In the genomic region with DNA sequence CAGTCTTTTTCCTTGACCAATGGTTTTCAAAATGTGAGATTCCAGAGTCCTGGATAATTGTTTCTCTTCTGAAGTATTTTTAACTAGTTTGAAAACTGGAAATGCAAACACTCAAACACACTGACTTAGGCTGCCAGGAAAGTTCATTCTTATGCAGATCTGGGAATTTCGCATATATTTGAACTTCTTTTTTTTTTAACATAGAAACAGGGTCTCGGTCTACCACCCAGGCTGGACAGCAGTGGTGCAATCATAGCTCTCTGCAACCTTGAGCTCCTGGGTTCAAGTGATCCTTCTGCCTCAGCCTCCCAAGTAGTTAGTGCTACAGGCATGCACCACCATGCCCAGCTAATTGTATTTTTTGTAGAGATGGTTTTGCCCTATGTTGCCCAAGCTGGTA, we compare ENCODE assay signal across 14 cellular contexts.
DNase-seq lines count a peak whose midpoint lies in the region; ATAC-seq and TF ChIP-seq lines count a peak whose summit lies in the region.
"Had no signal": no experiment of that assay in that cellular context is flagged by ENCODE, and none has a peak within 500 bp of the region (broad histone marks: within the 10 kb centered on the region; RNA-seq: fewer than 3 reads in every experiment).

No MANE protein-coding gene starts in this region.

- H3K36me3 Mint-ChIP-seq in WTC11 = peaks cover 10% of the 10 kb centered on the region
- peaks cover 20% of the 10 kb centered on the region for H3K36me3 Mint-ChIP-seq in activated CD4-positive, alpha-beta memory T cell treated with anti-CD3 and anti-CD28 coated beads for 36 hours

- H3K36me3 ChIP-seq in HAP-1 (replicated peaks) (no peaks in the 10 kb centered on the region), left lung (peaks cover 0 to 4% of the 10 kb centered on the region in 2 donors), testis (ENCODE audit: low read depth, missing control alignments) (no peaks in the 10 kb centered on the region)

- H3K27me3 ChIP-seq in HAP-1 (ENCODE audit: low read depth) = no peaks in the 10 kb centered on the region
- no peaks in the 10 kb centered on the region for H3K27me3 ChIP-seq in left lung
- no peaks in the 10 kb centered on the region for H3K27me3 ChIP-seq in testis

- peak; percentile 31 to 82 for DNase-seq in HAP-1 (ENCODE audit: low spot score in 2 of 2)
- DNase-seq in WTC11 (ENCODE audit: low spot score) = no peak
- DNase-seq in left lung = no peak
- DNase-seq in NCI-H774 (lab: John Stamatoyannopoulos, UW) = no peak
- DNase-seq in activated CD4-positive, alpha-beta memory T cell treated with anti-CD3 and anti-CD28 coated beads for 36 hours = no peak
- DNase-seq in testis = no peak
- DNase-seq: C1 segment of cervical spinal cord; Calu3; CD4-positive, alpha-beta memory T cell; COR-L47; DMS53; DMS79 treated with DMSO at 0.1 percent for 48 hours; GF-D8; HCEC 1CT had no signal

- no peak overlapping the region for H3K4me3 ChIP-seq in HAP-1
- H3K4me3 ChIP-seq in left lung = no peak overlapping the region
- no peak overlapping the region for H3K4me3 ChIP-seq in testis

- TF ChIP-seq CTCF in WTC11 (IDR thresholded peaks at IDR 0.05) (no peak), left lung (IDR thresholded peaks at IDR 0.05) (no peak), testis (IDR thresholded peaks at IDR 0.05) (no peak)

- 0 out of 2 replicates have a peak overlapping the region, but pooled peaks have one; percentile 16 for H3K4me3 Mint-ChIP-seq in WTC11
- H3K4me3 Mint-ChIP-seq in activated CD4-positive, alpha-beta memory T cell treated with anti-CD3 and anti-CD28 coated beads for 36 hours = no peak overlapping the region
- H3K4me3 Mint-ChIP-seq: CD4-positive, alpha-beta memory T cell had no signal

- 89 to 93% methylated on average over 2 of the region's 2 CpGs for whole genome bisulfite sequencing in testis, 2 donors

- POLR2A ChIA-PET in WTC11 (lab: Charles Lee) = no interaction called here
- POLR2A ChIA-PET in activated CD4-positive, alpha-beta memory T cell treated with anti-CD3 and anti-CD28 coated beads for 36 hours (lab: Charles Lee) = no interaction called here

- ATAC-seq in WTC11 (peak; percentile 57), left lung (peak; percentile 36)

- H3K27me3 Mint-ChIP-seq in WTC11 (ENCODE audit: low read depth) = no peaks in the 10 kb centered on the region
- no peaks in the 10 kb centered on the region for H3K27me3 Mint-ChIP-seq in activated CD4-positive, alpha-beta memory T cell treated with anti-CD3 and anti-CD28 coated beads for 36 hours
- H3K27me3 Mint-ChIP-seq: CD4-positive, alpha-beta memory T cell had no signal

- intact Hi-C loops in left lung (cut with DNase I) = no loop called here
- intact Hi-C loops in activated CD4-positive, alpha-beta memory T cell treated with anti-CD3 and anti-CD28 coated beads for 36 hours (cut with micrococcal nuclease) = no loop called here
- intact Hi-C loops in testis (cut with DNase I; ENCODE audit: low total_unique reads) = no loop called here

- in situ Hi-C loops in HAP-1 (cut with MboI; ENCODE audit: low sequenced_read_pairs) = no loop called here

- CTCF ChIA-PET in WTC11 (lab: Charles Lee) = interaction anchor here (1.1 kb wide), 1 partner anchor 52 kb away, joined by 4 read pairs; no protein-coding TSS in a partner anchor
- CTCF ChIA-PET in activated CD4-positive, alpha-beta memory T cell treated with anti-CD3 and anti-CD28 coated beads for 36 hours (lab: Charles Lee) = no interaction called here

- H3K27ac ChIP-seq in left lung (no peak overlapping the region), testis (no peak overlapping the region)

- no peak for TF ChIP-seq POLR2A in testis (IDR thresholded peaks at IDR 0.05)

- H3K9me3 Mint-ChIP-seq in WTC11 = peaks cover 8% of the 10 kb centered on the region; the same call in 1 of the 2 replicates
- H3K9me3 Mint-ChIP-seq in activated CD4-positive, alpha-beta memory T cell treated with anti-CD3 and anti-CD28 coated beads for 36 hours = no peaks in the 10 kb centered on the region

- H3K4me1 Mint-ChIP-seq in WTC11 = peaks cover 36% of the 10 kb centered on the region
- no peaks in the 10 kb centered on the region for H3K4me1 Mint-ChIP-seq in activated CD4-positive, alpha-beta memory T cell treated with anti-CD3 and anti-CD28 coated beads for 36 hours (ENCODE audit: low read depth)

- peak overlapping the region; percentile 96 for H3K27ac Mint-ChIP-seq in WTC11
- H3K27ac Mint-ChIP-seq in activated CD4-positive, alpha-beta memory T cell treated with anti-CD3 and anti-CD28 coated beads for 36 hours = no peak overlapping the region
- H3K27ac Mint-ChIP-seq: CD4-positive, alpha-beta memory T cell had no signal

- H3K9me3 ChIP-seq in HAP-1 (no peaks in the 10 kb centered on the region), left lung (peaks cover 0 to 6% of the 10 kb centered on the region in 2 donors), testis (no peaks in the 10 kb centered on the region)

- H3K4me1 ChIP-seq in HAP-1 = peaks cover 27% of the 10 kb centered on the region
- H3K4me1 ChIP-seq in left lung = no peaks in the 10 kb centered on the region
- no peaks in the 10 kb centered on the region for H3K4me1 ChIP-seq in testis

TF ChIP-seq in WTC11, 78 proteins besides CTCF, POLR2A, EP300 and RAD21:
- no peak for TF ChIP-seq CREB1 (CRISPR knock-in tag; IDR thresholded peaks at IDR 0.05)
- TF ChIP-seq, protein P1, sequence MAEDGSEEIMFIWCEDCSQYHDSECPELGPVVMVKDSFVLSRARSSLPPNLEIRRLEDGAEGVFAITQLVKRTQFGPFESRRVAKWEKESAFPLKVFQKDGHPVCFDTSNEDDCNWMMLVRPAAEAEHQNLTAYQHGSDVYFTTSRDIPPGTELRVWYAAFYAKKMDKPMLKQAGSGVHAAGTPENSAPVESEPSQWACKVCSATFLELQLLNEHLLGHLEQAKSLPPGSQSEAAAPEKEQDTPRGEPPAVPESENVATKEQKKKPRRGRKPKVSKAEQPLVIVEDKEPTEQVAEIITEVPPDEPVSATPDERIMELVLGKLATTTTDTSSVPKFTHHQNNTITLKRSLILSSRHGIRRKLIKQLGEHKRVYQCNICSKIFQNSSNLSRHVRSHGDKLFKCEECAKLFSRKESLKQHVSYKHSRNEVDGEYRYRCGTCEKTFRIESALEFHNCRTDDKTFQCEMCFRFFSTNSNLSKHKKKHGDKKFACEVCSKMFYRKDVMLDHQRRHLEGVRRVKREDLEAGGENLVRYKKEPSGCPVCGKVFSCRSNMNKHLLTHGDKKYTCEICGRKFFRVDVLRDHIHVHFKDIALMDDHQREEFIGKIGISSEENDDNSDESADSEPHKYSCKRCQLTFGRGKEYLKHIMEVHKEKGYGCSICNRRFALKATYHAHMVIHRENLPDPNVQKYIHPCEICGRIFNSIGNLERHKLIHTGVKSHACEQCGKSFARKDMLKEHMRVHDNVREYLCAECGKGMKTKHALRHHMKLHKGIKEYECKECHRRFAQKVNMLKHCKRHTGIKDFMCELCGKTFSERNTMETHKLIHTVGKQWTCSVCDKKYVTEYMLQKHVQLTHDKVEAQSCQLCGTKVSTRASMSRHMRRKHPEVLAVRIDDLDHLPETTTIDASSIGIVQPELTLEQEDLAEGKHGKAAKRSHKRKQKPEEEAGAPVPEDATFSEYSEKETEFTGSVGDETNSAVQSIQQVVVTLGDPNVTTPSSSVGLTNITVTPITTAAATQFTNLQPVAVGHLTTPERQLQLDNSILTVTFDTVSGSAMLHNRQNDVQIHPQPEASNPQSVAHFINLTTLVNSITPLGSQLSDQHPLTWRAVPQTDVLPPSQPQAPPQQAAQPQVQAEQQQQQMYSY (CRISPR knock-in tag; IDR thresholded peaks at IDR 0.05) = no peak
- TF ChIP-seq GTF2I (CRISPR knock-in tag; conservative IDR thresholded peaks at IDR 0.05) = no peak
- no peak for TF ChIP-seq TEAD1 (CRISPR knock-in tag; IDR thresholded peaks at IDR 0.05)
- TF ChIP-seq, protein P2, sequence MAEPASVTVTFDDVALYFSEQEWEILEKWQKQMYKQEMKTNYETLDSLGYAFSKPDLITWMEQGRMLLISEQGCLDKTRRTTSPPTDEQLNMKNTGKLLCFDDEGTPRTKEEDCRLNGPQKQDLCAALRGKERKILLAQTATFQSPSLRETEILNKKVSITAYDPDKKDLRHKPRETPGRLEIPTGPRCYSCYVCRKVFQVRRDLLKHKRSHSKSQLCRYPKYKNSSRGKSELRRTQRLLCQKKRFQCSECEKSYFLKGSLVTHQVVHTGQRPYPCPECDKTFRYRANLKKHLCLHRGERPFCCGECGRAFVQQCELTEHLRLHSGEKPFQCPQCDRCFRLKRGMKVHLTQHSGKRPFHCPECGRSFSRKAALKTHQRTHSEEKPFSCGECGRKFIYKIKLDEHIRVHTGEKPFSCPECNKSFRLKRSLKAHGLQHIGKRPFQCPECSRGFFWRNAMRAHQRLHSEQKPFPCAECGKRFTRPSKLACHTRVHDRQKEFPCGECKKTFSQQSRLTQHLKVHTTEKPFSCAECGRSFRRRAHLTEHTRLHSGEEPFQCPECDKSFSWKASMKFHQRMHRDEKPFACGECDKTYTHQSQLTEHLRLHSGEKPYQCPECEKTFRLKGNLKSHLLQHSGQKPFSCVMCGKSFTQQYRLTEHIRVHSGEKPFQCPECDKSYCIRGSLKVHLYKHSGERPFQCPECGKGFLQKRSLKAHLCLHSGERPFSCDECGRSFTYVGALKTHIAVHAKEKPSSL (CRISPR knock-in tag; conservative IDR thresholded peaks at IDR 0.05) = no peak
- no peak for TF ChIP-seq NFE2L1 (CRISPR knock-in tag; IDR thresholded peaks at IDR 0.05)
- TF ChIP-seq, protein P3, sequence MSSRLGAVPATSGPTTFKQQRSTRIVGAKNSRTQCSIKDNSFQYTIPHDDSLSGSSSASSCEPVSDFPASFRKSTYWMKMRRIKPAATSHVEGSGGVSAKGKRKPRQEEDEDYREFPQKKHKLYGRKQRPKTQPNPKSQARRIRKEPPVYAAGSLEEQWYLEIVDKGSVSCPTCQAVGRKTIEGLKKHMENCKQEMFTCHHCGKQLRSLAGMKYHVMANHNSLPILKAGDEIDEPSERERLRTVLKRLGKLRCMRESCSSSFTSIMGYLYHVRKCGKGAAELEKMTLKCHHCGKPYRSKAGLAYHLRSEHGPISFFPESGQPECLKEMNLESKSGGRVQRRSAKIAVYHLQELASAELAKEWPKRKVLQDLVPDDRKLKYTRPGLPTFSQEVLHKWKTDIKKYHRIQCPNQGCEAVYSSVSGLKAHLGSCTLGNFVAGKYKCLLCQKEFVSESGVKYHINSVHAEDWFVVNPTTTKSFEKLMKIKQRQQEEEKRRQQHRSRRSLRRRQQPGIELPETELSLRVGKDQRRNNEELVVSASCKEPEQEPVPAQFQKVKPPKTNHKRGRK (CRISPR knock-in tag; IDR thresholded peaks at IDR 0.05; ENCODE audit: borderline replicate concordance) = no peak

Comparison
In these comparisons a context has a peak if more than half of its experiments do, and no peak if none do; other contexts are left out.
1. DNase-seq: peak in HAP-1 (2 of 2); none in WTC11 (single experiment), left lung (0 of 2), NCI-H774 (single experiment), activated CD4-positive, alpha-beta memory T cell treated with anti-CD3 and anti-CD28 coated beads for 36 hours (single experiment) and testis (single experiment).